In the genomic region with DNA sequence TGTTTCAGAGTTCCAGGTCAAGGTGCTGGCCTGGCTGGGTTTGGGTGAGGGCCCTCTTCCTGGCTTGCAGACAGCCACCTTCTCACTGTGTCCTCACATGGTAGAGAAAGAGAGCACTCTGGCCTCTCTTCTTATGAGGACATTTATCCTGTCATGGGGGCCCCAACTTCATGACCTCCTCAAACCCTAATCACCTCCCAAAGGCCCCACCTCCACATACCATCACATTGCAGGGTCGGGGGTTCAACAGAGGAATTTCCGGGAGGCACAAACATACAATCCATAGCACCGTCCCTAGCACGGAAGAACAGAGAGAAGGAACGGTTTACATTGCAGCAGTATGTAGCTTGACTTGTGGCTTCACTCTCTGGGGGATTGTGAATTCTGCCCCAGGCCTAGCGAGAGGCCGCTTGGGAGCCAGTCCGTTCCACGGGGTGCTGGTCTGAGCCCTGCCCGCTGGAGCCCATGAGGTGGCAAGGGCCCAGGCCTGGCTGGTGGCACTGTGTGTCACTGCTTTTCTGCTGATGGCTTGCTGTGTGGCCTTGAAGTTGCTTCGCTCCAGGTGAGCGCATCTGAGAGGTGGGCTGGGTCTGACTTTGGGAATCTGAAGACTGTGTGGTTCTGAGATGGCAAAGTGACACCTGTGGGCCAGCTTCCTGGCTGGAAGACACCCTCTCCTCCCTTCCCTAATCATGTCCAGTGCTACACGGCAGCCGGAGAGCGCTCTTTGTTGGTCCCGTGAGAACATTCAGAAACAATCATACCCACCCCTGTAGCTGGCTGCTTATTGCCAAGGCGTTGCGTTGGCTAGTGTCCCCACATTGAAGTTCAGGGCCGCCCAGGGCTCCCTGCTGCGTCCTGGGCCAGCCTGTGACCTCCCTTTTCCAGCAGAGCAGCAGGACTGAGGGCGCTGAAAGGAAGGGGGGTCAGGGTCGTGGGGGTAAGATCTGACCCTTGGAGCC, we compare ENCODE assay signal across 17 cellular contexts.
A peak's percentile ranks its signal among the peaks of the same experiment; 100 is the strongest.
DNase-seq lines count a peak whose midpoint lies in the region; ATAC-seq and TF ChIP-seq lines count a peak whose summit lies in the region.
"Had no signal": no experiment of that assay in that cellular context is flagged by ENCODE, and none has a peak within 500 bp of the region (broad histone marks: within the 10 kb centered on the region; RNA-seq: fewer than 3 reads in every experiment).

No MANE protein-coding gene starts in this region.

- H3K36me3 ChIP-seq in right atrium auricular region: no peaks in the 10 kb centered on the region
- no peaks in the 10 kb centered on the region for H3K36me3 ChIP-seq in endodermal cell (ENCODE audit: control insufficient read depth, insufficient read depth, low read length)
- H3K36me3 ChIP-seq: heart right ventricle, thoracic aorta had no signal

- ATAC-seq in right cardiac atrium: peak; percentile 45 to 83
- no peak for ATAC-seq in HG02973 (IDR thresholded peaks at IDR 0.05; ENCODE audit: unreplicated experiment)

- peaks cover 16% of the 10 kb centered on the region for H3K4me1 ChIP-seq in right cardiac atrium (ENCODE audit: control insufficient read depth, insufficient read depth, low read length)
- peaks cover 0 to 28% of the 10 kb centered on the region in 2 donors for H3K4me1 ChIP-seq in right atrium auricular region
- peaks cover 9% of the 10 kb centered on the region for H3K4me1 ChIP-seq in endodermal cell (ENCODE audit: control insufficient read depth, insufficient read depth, low read length)

- H3K4me3 ChIP-seq in right cardiac atrium (ENCODE audit: low read length) (no peak overlapping the region), right atrium auricular region (no peak overlapping the region), endodermal cell (ENCODE audit: low read length) (no peak overlapping the region), foreskin fibroblast (ENCODE audit: low read depth in 1 of 2, low read length in 2 of 2) (no peak overlapping the region)
- H3K4me3 ChIP-seq: heart right ventricle, thoracic aorta had no signal

- H3K9me3 ChIP-seq in right cardiac atrium (ENCODE audit: control insufficient read depth, low read length) (no peaks in the 10 kb centered on the region), right atrium auricular region (no peaks in the 10 kb centered on the region), endodermal cell (ENCODE audit: control insufficient read depth, low read length) (no peaks in the 10 kb centered on the region)
- H3K9me3 ChIP-seq: heart right ventricle, thoracic aorta had no signal

- H3K27me3 ChIP-seq in right cardiac atrium (ENCODE audit: control insufficient read depth, insufficient read depth) (no peaks in the 10 kb centered on the region), right atrium auricular region (no peaks in the 10 kb centered on the region), endodermal cell (ENCODE audit: control insufficient read depth, insufficient read depth, low read length, poor library complexity, severe bottlenecking) (no peaks in the 10 kb centered on the region)
- H3K27me3 ChIP-seq: heart right ventricle had no signal

- no peaks in the 10 kb centered on the region for H3K27me3 Mint-ChIP-seq in endodermal cell (ENCODE audit: insufficient read depth)
- H3K27me3 Mint-ChIP-seq in nephron (ENCODE audit: low read depth): no peaks in the 10 kb centered on the region

- H3K27ac ChIP-seq in right cardiac atrium (ENCODE audit: low read length): peak overlapping the region; percentile 14
- H3K27ac ChIP-seq in right atrium auricular region: no peak overlapping the region
- H3K27ac ChIP-seq in endodermal cell (ENCODE audit: low read depth, low read length): no peak overlapping the region
- H3K27ac ChIP-seq: thoracic aorta, VCaP had no signal

- no peaks in the 10 kb centered on the region for H3K9me3 Mint-ChIP-seq in endodermal cell
- H3K9me3 Mint-ChIP-seq in nephron: no peaks in the 10 kb centered on the region

- no peak overlapping the region for H3K9ac ChIP-seq in endodermal cell (ENCODE audit: extremely low read depth, low read length, poor library complexity, severe bottlenecking)

- H3K4me1 Mint-ChIP-seq in endodermal cell (peaks cover 46% of the 10 kb centered on the region), nephron (peaks cover 80% of the 10 kb centered on the region)

- no peak overlapping the region for H3K4me3 Mint-ChIP-seq in endodermal cell
- H3K4me3 Mint-ChIP-seq in nephron: no peak overlapping the region

- DNase-seq in right cardiac atrium (no peak), right atrium auricular region (ENCODE audit: low spot score) (no peak), endodermal cell (no peak), EL (no peak), C1 segment of cervical spinal cord (lab: John Stamatoyannopoulos, UW) (no peak), foreskin fibroblast (no peak)
- DNase-seq: activated CD8-positive, alpha-beta memory T cell treated with anti-CD3 and anti-CD28 coated beads for 24 hours; COR-L47; GDM1; heart right ventricle; NCI-H1092; NCI-H774; stimulated activated CD4-positive, alpha-beta T cell treated with anti-CD3 and anti-CD28 coated beads, Interleukin-1b, Interleukin-23, amount 100 ng/mL, for 48 hours had no signal

- H3K36me3 Mint-ChIP-seq in endodermal cell (ENCODE audit: low read depth) (no peaks in the 10 kb centered on the region), nephron (ENCODE audit: low read depth) (no peaks in the 10 kb centered on the region)

- TF ChIP-seq CTCF in right atrium auricular region (IDR thresholded peaks at IDR 0.05): no peak
- TF ChIP-seq CTCF in endodermal cell (conservative IDR thresholded peaks at IDR 0.05): no peak
- TF ChIP-seq CTCF in nephron (IDR thresholded peaks at IDR 0.05; ENCODE audit: unreplicated experiment in 3 of 3): no peak
- no peak for TF ChIP-seq CTCF in foreskin fibroblast (IDR thresholded peaks at IDR 0.05; ENCODE audit: low read depth, low read length)

- intact Hi-C loops in right cardiac atrium (cut with DNase I): no loop called here

- 76% methylated on average over 22 of the region's 22 CpGs for WGBS in right cardiac atrium
- 94 to 95% methylated on average over 15 to 22 of the region's 22 CpGs for WGBS in endodermal cell (ENCODE audit: insufficient coverage in 1 of 2, insufficient read length in 1 of 2), 2 experiments

- H3K27ac Mint-ChIP-seq in endodermal cell (peak overlapping the region; percentile 65), nephron (peak overlapping the region; percentile 26 to 54 (median 37))
